25 cellular contexts compared by ENCODE assay signal in the genomic region with DNA sequence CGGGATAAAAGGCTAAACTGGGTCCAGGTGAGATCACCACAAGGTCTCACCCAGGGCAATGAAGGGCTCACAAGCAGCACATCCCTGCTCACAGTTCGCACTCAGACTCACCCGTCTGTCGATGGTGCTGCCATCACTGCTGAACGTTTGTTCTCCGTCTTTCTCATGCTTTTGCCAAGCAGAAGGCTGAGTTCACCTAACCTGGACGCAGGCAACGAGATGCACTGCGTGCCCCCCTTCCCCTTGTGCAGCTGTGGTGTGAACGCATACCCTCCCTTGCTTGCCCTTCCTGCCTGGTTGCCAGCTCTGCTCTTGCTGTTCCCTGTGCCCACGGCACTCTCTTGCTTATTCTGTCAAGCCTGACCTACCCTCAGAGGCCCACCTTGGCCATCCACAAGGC. TPM values are rescaled to one million over a fixed set of nuclear protein-coding genes. Genes with fewer than 3 reads are reported as not detected.
A peak's percentile ranks its signal among the peaks of the same experiment; 100 is the strongest.
DNase-seq lines count a peak whose midpoint lies in the region; ATAC-seq and TF ChIP-seq lines count a peak whose summit lies in the region.
"Had no signal": no experiment of that assay in that cellular context is flagged by ENCODE, and none has a peak within 500 bp of the region (broad histone marks: within the 10 kb centered on the region; RNA-seq: fewer than 3 reads in every experiment).

No MANE protein-coding gene starts in this region.

- peak overlapping the region; percentile 62 for H2AFZ ChIP-seq in IMR-90 (replicated peaks; ENCODE audit: low read length, poor library complexity)

- no peaks in the 10 kb centered on the region for H3K9me3 Mint-ChIP-seq in mesothelial cell of epicardium
- H3K9me3 Mint-ChIP-seq: activated naive CD8-positive, alpha-beta T cell treated with anti-CD3 and anti-CD28 coated beads, Interleukin-2, amount 10 ng/mL, durations not matched to agents 7 days and 5 days; CD4-positive, alpha-beta T cell had no signal

- peak overlapping the region; percentile 69; the same call in 1 of the 2 replicates for H3K14ac ChIP-seq in IMR-90 (replicated peaks; ENCODE audit: low read depth, low read length)

- peak overlapping the region in 1 of 2 experiments; percentile 43; a peak in 2 of 4 replicates for H4K8ac ChIP-seq in IMR-90 (ENCODE audit: low read depth in 2 of 2, low read length in 2 of 2)

- H3K36me3 Mint-ChIP-seq in mesothelial cell of epicardium, result peaks cover 12% of the 10 kb centered on the region

- ATAC-seq in IMR-90 (ENCODE audit: low read depth) (no peak), GM21528 (IDR thresholded peaks at IDR 0.05; ENCODE audit: low FRiP score, unreplicated experiment) (no peak)
- ATAC-seq: activated CD8-positive, alpha-beta T cell treated with anti-CD3 and anti-CD28 coated beads, Interleukin-2, amount 10 ng/mL, durations not matched to agents 7 days and 5 days had no signal

- no peak overlapping the region for H3K4me3 Mint-ChIP-seq in mesothelial cell of epicardium
- H3K4me3 Mint-ChIP-seq: activated CD8-positive, alpha-beta T cell treated with anti-CD3 and anti-CD28 coated beads, Interleukin-2, amount 10 ng/mL, durations not matched to agents 7 days and 5 days; activated naive CD8-positive, alpha-beta T cell treated with anti-CD3 and anti-CD28 coated beads, Interleukin-2, amount 10 ng/mL, durations not matched to agents 7 days and 5 days; CD4-positive, alpha-beta T cell; naive B cell had no signal

- peak overlapping the region; percentile 18; the same call in 1 of the 2 replicates for H3K18ac ChIP-seq in IMR-90 (ENCODE audit: low read depth, low read length)

- H3K4me2 ChIP-seq in IMR-90 (ENCODE audit: low read depth, low read length), result no peak overlapping the region

- H3K4me1 ChIP-seq in IMR-90 (ENCODE audit: control insufficient read depth, insufficient read depth, low read length) (peaks cover 19% of the 10 kb centered on the region), thyroid gland (peaks cover 22 to 34% of the 10 kb centered on the region in 2 donors)
- H3K4me1 ChIP-seq: colonic mucosa, SJCRH30 had no signal

- WGBS in IMR-90 (ENCODE audit: extremely low coverage in 2 of 2, insufficient read length in 1 of 2), 2 experiments, result 96% methylated on average over 9 of the region's 11 CpGs; no CpG with 5 or more reads in 1 of the 2 experiments
- WGBS in thyroid gland, 2 donors, result 91% methylated on average over 11 of the region's 11 CpGs

- H4K91ac ChIP-seq in IMR-90 (ENCODE audit: insufficient read depth, low read depth, low read length), result peak overlapping the region; percentile 43

- intact Hi-C loops in IMR-90 (cut with micrococcal nuclease) (no loop called here), thyroid gland (cut with DNase I) (no loop called here)

- no peak overlapping the region for H3K4me3 ChIP-seq in IMR-90 (ENCODE audit: insufficient read depth, low read depth, low read length)
- H3K4me3 ChIP-seq in thyroid gland (replicated peaks in 1 of 3), result no peak overlapping the region
- H3K4me3 ChIP-seq: colonic mucosa, ovary, Peyer's patch, SJCRH30 had no signal

- BruUV-seq in IMR-90 (replicated peaks; lab: Mats Ljungman, UMichigan), result no TSS peak

- peaks cover 0 to 32% of the 10 kb centered on the region in 2 experiments; a peak in 2 of 4 replicates for H3K79me1 ChIP-seq in IMR-90 (ENCODE audit: low read depth in 1 of 2, low read length in 2 of 2)

- peak overlapping the region; percentile 11 for H2AK9ac ChIP-seq in IMR-90 (replicated peaks; ENCODE audit: low read depth, low read length, poor library complexity)

- H3K9ac ChIP-seq in IMR-90 (ENCODE audit: low read depth, low read length), result no peak overlapping the region

- H3K9me1 ChIP-seq in IMR-90 (ENCODE audit: insufficient read depth, low read length), result peaks cover 26% of the 10 kb centered on the region

- H3K4me1 Mint-ChIP-seq in mesothelial cell of epicardium, result peaks cover 21% of the 10 kb centered on the region
- H3K4me1 Mint-ChIP-seq: activated naive CD8-positive, alpha-beta T cell treated with anti-CD3 and anti-CD28 coated beads, Interleukin-2, amount 10 ng/mL, durations not matched to agents 7 days and 5 days; naive B cell had no signal

- peak overlapping the region; percentile 82 for H3K4ac ChIP-seq in IMR-90 (ENCODE audit: low read depth, low read length)

- TF ChIP-seq POLR2A in IMR-90 (IDR thresholded peaks at IDR 0.05; ENCODE audit: low read depth, low read length) (no peak), thyroid gland (IDR thresholded peaks at IDR 0.05) (no peak)

- H2AK5ac ChIP-seq in IMR-90 (ENCODE audit: low read depth, low read length), result peak overlapping the region; percentile 52

- H3K27me3 ChIP-seq in IMR-90 (ENCODE audit: control insufficient read depth, insufficient read depth, low read length) (no peaks in the 10 kb centered on the region), thyroid gland (no peaks in the 10 kb centered on the region)
- H3K27me3 ChIP-seq: colonic mucosa, ovary, Peyer's patch, SJCRH30 had no signal

- no peaks in the 10 kb centered on the region for H3K27me3 Mint-ChIP-seq in mesothelial cell of epicardium (ENCODE audit: low read depth)
- H3K27me3 Mint-ChIP-seq: activated naive CD8-positive, alpha-beta T cell treated with anti-CD3 and anti-CD28 coated beads, Interleukin-2, amount 10 ng/mL, durations not matched to agents 7 days and 5 days; CD4-positive, alpha-beta T cell; naive B cell had no signal

- peak overlapping the region; percentile 89 for H2BK120ac ChIP-seq in IMR-90 (ENCODE audit: low read depth, low read length)

- POLR2A ChIA-PET in IMR-90 (lab: Charles Lee; ENCODE audit: unreplicated experiment), result no interaction called here

- H3K36me3 ChIP-seq in IMR-90 (ENCODE audit: control insufficient read depth, insufficient read depth, low read length), result peaks cover 24% of the 10 kb centered on the region
- H3K36me3 ChIP-seq in thyroid gland, result peaks cover 0 to 13% of the 10 kb centered on the region in 2 donors
- H3K36me3 ChIP-seq: colonic mucosa, ovary, SJCRH30 had no signal

- peak overlapping the region; percentile 3 for H2BK20ac ChIP-seq in IMR-90 (ENCODE audit: low read depth, low read length)

- CTCF ChIA-PET in IMR-90 (lab: Yijun Ruan, JAX), result no interaction called here

- H3K27ac Mint-ChIP-seq in mesothelial cell of epicardium, result peak overlapping the region; percentile 26
- H3K27ac Mint-ChIP-seq: activated CD8-positive, alpha-beta T cell treated with anti-CD3 and anti-CD28 coated beads, Interleukin-2, amount 10 ng/mL, durations not matched to agents 7 days and 5 days; activated naive CD8-positive, alpha-beta T cell treated with anti-CD3 and anti-CD28 coated beads, Interleukin-2, amount 10 ng/mL, durations not matched to agents 7 days and 5 days; CD4-positive, alpha-beta T cell had no signal

- H4K5ac ChIP-seq in IMR-90 (ENCODE audit: low read depth, low read length), result peak overlapping the region; percentile 12; the same call in 1 of the 2 replicates

- no peaks in the 10 kb centered on the region for H4K20me1 ChIP-seq in IMR-90 (ENCODE audit: insufficient read depth, low read length)

- peak overlapping the region; percentile 5 for H2BK5ac ChIP-seq in IMR-90 (ENCODE audit: low read depth, low read length, poor library complexity, severe bottlenecking)

- H2BK15ac ChIP-seq in IMR-90 (ENCODE audit: low read depth, low read length), result peak overlapping the region; percentile 34; the same call in 1 of the 3 replicates

- H3K27ac ChIP-seq in IMR-90 (ENCODE audit: insufficient read depth, low read length) (peak overlapping the region; percentile 93; the same call in 1 of the 2 replicates), cingulate gyrus (ENCODE audit: low read depth, low read length) (peak overlapping the region; percentile 39), thyroid gland (peak overlapping the region; percentile 97 to 99 (median 98))
- H3K27ac ChIP-seq: colonic mucosa, SJCRH30 had no signal

- no peaks in the 10 kb centered on the region for H3K9me3 ChIP-seq in IMR-90 (ENCODE audit: control insufficient read depth, insufficient read depth, low read length)
- no peaks in the 10 kb centered on the region for H3K9me3 ChIP-seq in thyroid gland
- H3K9me3 ChIP-seq: colonic mucosa, ovary, Peyer's patch, SJCRH30 had no signal

- in situ Hi-C loops in IMR-90 (cut with MboI; ENCODE audit: low sequenced_read_pairs), result no loop called here

- no peak overlapping the region for H3K56ac ChIP-seq in IMR-90 (ENCODE audit: extremely low read depth, insufficient read depth, low read length)

- TF ChIP-seq CTCF in IMR-90 (conservative IDR thresholded peaks at IDR 0.05; ENCODE audit: low read depth, low read length) (no peak), mesothelial cell of epicardium (IDR thresholded peaks at IDR 0.05; ENCODE audit: unreplicated experiment) (no peak), thyroid gland (IDR thresholded peaks at IDR 0.05) (no peak)

- no peak for TF ChIP-seq RAD21 in IMR-90 (IDR thresholded peaks at IDR 0.05; ENCODE audit: low read length)

- H3K23ac ChIP-seq in IMR-90 (ENCODE audit: low read depth, low read length), result peak overlapping the region; percentile 46; the same call in 1 of the 2 replicates

- dilution Hi-C loops in IMR-90 (cut with HindIII; ENCODE audit: low sequenced_read_pairs, unreplicated experiment), result no loop called here

- DNase-seq in IMR-90, result no peak
- no peak for DNase-seq in mesothelial cell of epicardium (ENCODE audit: low spot score in 2 of 2, unreplicated experiment in 2 of 2)
- DNase-seq in thyroid gland, result no peak
- DNase-seq in stimulated activated CD4-positive, alpha-beta T cell treated with anti-CD3 and anti-CD28 coated beads, Interleukin-15, amount 100 ng/mL, for 24 hours, result no peak
- no peak for DNase-seq in stimulated activated CD4-positive, alpha-beta T cell treated with anti-CD3 and anti-CD28 coated beads, Interleukin-4, amount 100 ng/mL, for 4 hours
- DNase-seq: activated CD4-positive, CD25-positive, alpha-beta regulatory T cell treated with anti-CD3 and anti-CD28 coated beads, Interleukin-2, amount 50 U/mL, for 72 hours; activated CD8-positive, alpha-beta T cell treated with anti-CD3 and anti-CD28 coated beads, Interleukin-2, amount 10 ng/mL, durations not matched to agents 7 days and 5 days; activated effector memory CD4-positive, alpha-beta T cell treated with anti-CD3 and anti-CD28 coated beads, Interleukin-2, amount 50 U/mL, for 16 hours; activated naive CD8-positive, alpha-beta T cell treated with anti-CD3 and anti-CD28 coated beads, Interleukin-2, amount 10 ng/mL, durations not matched to agents 7 days and 5 days; activated T-cell treated with anti-CD3 and anti-CD28 coated beads for 4 hours; CD4-positive, alpha-beta T cell; colonic mucosa; EL; Kasumi-1; mesendoderm; naive B cell; NCI-H1694 treated with DMSO at 0.1 percent for 48 hours; NCI-H2171 treated with DMSO at 0.1 percent for 48 hours; NCI-H524 treated with DMSO at 0.1 percent for 48 hours; Peyer's patch; SJCRH30; stimulated activated CD8-positive, alpha-beta memory T cell treated with anti-CD3 and anti-CD28 coated beads, Interleukin-4, amount 100 ng/mL, for 48 hours had no signal

RNA-seq across cellular contexts. Expression of gene KCTD21, which starts 18.0 kb away (rescaled TPM):
- 12.2 and 12.5 TPM in 2 replicates for total RNA-seq in IMR-90 (2012; rRNA removed)
- 12.2 TPM in 2 replicates for polyA plus RNA-seq in IMR-90 (2012; rRNA removed)
- polyA plus RNA-seq in IMR-90 (2012; cell fraction: cytosol; rRNA removed), result 7.1 and 14.7 TPM in 2 replicates
- polyA plus RNA-seq in IMR-90 (2012; cell fraction: nucleus; rRNA removed; ENCODE audit: low replicate concordance), result 7.7 and 13.5 TPM in 2 replicates
- 5.1 to 7.2 TPM (median 5.2 TPM) in 3 replicates for total RNA-seq in mesothelial cell of epicardium
- total RNA-seq in thyroid gland, result 10 to 100 TPM; 16.6 to 23.4 (median 17.0) TPM

RNA-seq across cellular contexts. Expression of gene USP35, which starts 18.3 kb away (rescaled TPM):
- total RNA-seq in IMR-90 (2012; rRNA removed), result 2.2 and 2.7 TPM in 2 replicates
- 10.4 and 11.3 TPM in 2 replicates for polyA plus RNA-seq in IMR-90 (2012; rRNA removed)
- polyA plus RNA-seq in IMR-90 (2012; cell fraction: cytosol; rRNA removed), result 6.7 and 7.5 TPM in 2 replicates
- polyA plus RNA-seq in IMR-90 (2012; cell fraction: nucleus; rRNA removed; ENCODE audit: low replicate concordance), result 34.8 and 58.2 TPM in 2 replicates
- 12.3 to 13.4 TPM (median 13.2 TPM) in 3 replicates for total RNA-seq in mesothelial cell of epicardium
- total RNA-seq in thyroid gland, result 10 to 100 TPM; 13.5 to 18.1 (median 14.3) TPM

RNA-seq across cellular contexts. Expression of gene ALG8, which starts 31.0 kb away (rescaled TPM):
- total RNA-seq in IMR-90 (2012; rRNA removed), result 27.8 and 53.0 TPM in 2 replicates
- 28.2 and 31.8 TPM in 2 replicates for polyA plus RNA-seq in IMR-90 (2012; rRNA removed)
- 14.0 and 21.5 TPM in 2 replicates for polyA plus RNA-seq in IMR-90 (2012; cell fraction: cytosol; rRNA removed)
- 10.9 and 36.2 TPM in 2 replicates for polyA plus RNA-seq in IMR-90 (2012; cell fraction: nucleus; rRNA removed; ENCODE audit: low replicate concordance)
- total RNA-seq in mesothelial cell of epicardium, result 53.7 to 63.0 TPM (median 61.6 TPM) in 3 replicates
- total RNA-seq in thyroid gland, result 10 to 100 TPM; 49.6 to 86.7 (median 52.5) TPM

Comparison
In these comparisons a context has a peak if more than half of its experiments do, and no peak if none do; other contexts are left out.
1. H3K27ac ChIP-seq: peak in every context shown above with its lines; median percentile 98 in thyroid gland; 93 in IMR-90; 39 in cingulate gyrus.